12 cellular contexts compared by ENCODE assay signal in genomic region chr17:74785096-74785980, GRCh38. TPM values are rescaled to one million over a fixed set of nuclear protein-coding genes. Genes with fewer than 3 reads are reported as not detected.
DNase-seq lines count a peak whose midpoint lies in the region; ATAC-seq and TF ChIP-seq lines count a peak whose summit lies in the region.
"Had no signal": no experiment of that assay in that cellular context is flagged by ENCODE, and none has a peak within 500 bp of the region (broad histone marks: within the 10 kb centered on the region; RNA-seq: fewer than 3 reads in every experiment).

No MANE protein-coding gene starts in this region.

- peak; percentile 27 for DNase-seq in T-helper 2 cell treated with Interferon-gamma antibody and Interleukin-4, amounts not matched to agents 5 μg/mL and 100 μg/mL, for 36 hours (ENCODE audit: low spot score)
- DNase-seq in T-helper 2 cell: no peak
- DNase-seq in OCI-LY7 (ENCODE audit: low spot score): no peak
- DNase-seq in astrocyte of the cerebellum (ENCODE audit: low read depth): no peak
- DNase-seq in retinal pigment epithelial cell (ENCODE audit: low read depth): no peak
- DNase-seq in ureter (ENCODE audit: low spot score): no peak
- no peak for DNase-seq in GOT3 (lab: John Stamatoyannopoulos, UW)
- DNase-seq: cortex of kidney, foreskin melanocyte, NCI-H526 treated with DMSO at 0.1 percent for 48 hours had no signal

- intact Hi-C loops in OCI-LY7 (cut with micrococcal nuclease; ENCODE audit: unreplicated experiment): no loop called here

- peak overlapping the region; percentile 32 for H3K4me3 Mint-ChIP-seq in T-helper 2 cell treated with Interferon-gamma antibody and Interleukin-4, amounts not matched to agents 5 μg/mL and 100 μg/mL, for 36 hours
- H3K4me3 Mint-ChIP-seq: nephron had no signal

- peaks cover 8% of the 10 kb centered on the region; the same call in 1 of the 2 replicates for H4K20me1 ChIP-seq in OCI-LY7 (ENCODE audit: insufficient read depth, low read length)

- TF ChIP-seq CTCF in OCI-LY7 (conservative IDR thresholded peaks at IDR 0.05; ENCODE audit: low read length) (0 out of 2 replicates have a peak, but pooled peaks have one; percentile 29), astrocyte of the cerebellum (IDR thresholded peaks at IDR 0.05; ENCODE audit: low read depth, low read length, missing control alignments) (peak; percentile 21), retinal pigment epithelial cell (conservative IDR thresholded peaks at IDR 0.05; ENCODE audit: low read depth, low read length) (peak; percentile 44)

- POLR2A ChIA-PET in OCI-LY7 (lab: Charles Lee): no interaction called here

- no peak for ATAC-seq in GM21515 (IDR thresholded peaks at IDR 0.05; ENCODE audit: unreplicated experiment)

- no peaks in the 10 kb centered on the region for H3K9me3 ChIP-seq in OCI-LY7 (ENCODE audit: low read length)

- CTCF ChIA-PET in OCI-LY7 (lab: Charles Lee; ENCODE audit: unreplicated experiment): interaction anchor here (1.0 kb wide), 1 partner anchor 74 kb away, joined by 4 read pairs; the partner anchor contains the start of gene GRIN2C

- no peaks in the 10 kb centered on the region for H3K9me2 ChIP-seq in OCI-LY7 (ENCODE audit: insufficient read depth, low read length)

- 0 out of 2 replicates have a peak, but pooled peaks cover 4% of the 10 kb centered on the region for H3K36me3 ChIP-seq in OCI-LY7 (ENCODE audit: insufficient read depth, low read length)

- in situ Hi-C loops in astrocyte of the cerebellum (cut with HindIII; ENCODE audit: low sequenced_read_pairs): no loop called here

- no peaks in the 10 kb centered on the region for H3K9me3 Mint-ChIP-seq in T-helper 2 cell treated with Interferon-gamma antibody and Interleukin-4, amounts not matched to agents 5 μg/mL and 100 μg/mL, for 36 hours
- H3K9me3 Mint-ChIP-seq: nephron had no signal

- no peak overlapping the region for H3K27ac ChIP-seq in OCI-LY7 (ENCODE audit: low read depth, low read length, poor library complexity, severe bottlenecking)

- no peaks in the 10 kb centered on the region for H3K27me3 Mint-ChIP-seq in T-helper 2 cell treated with Interferon-gamma antibody and Interleukin-4, amounts not matched to agents 5 μg/mL and 100 μg/mL, for 36 hours (ENCODE audit: low read depth)

- no peaks in the 10 kb centered on the region for H3K79me2 ChIP-seq in OCI-LY7 (ENCODE audit: insufficient read depth, low read depth, low read length)

- H3K4me3 ChIP-seq in OCI-LY7 (ENCODE audit: low read depth, low read length, poor library complexity, severe bottlenecking): no peak overlapping the region
- H3K4me3 ChIP-seq in astrocyte of the cerebellum (ENCODE audit: low read depth, low read length): no peak overlapping the region
- H3K4me3 ChIP-seq in retinal pigment epithelial cell (ENCODE audit: low read length): no peak overlapping the region

- H3K4me1 Mint-ChIP-seq in T-helper 2 cell treated with Interferon-gamma antibody and Interleukin-4, amounts not matched to agents 5 μg/mL and 100 μg/mL, for 36 hours (ENCODE audit: low read depth): peaks cover 44% of the 10 kb centered on the region
- H3K4me1 Mint-ChIP-seq: nephron had no signal

- peak overlapping the region; percentile 72 for H3K4me2 ChIP-seq in OCI-LY7 (ENCODE audit: low read length)

- H3K36me3 Mint-ChIP-seq in T-helper 2 cell treated with Interferon-gamma antibody and Interleukin-4, amounts not matched to agents 5 μg/mL and 100 μg/mL, for 36 hours (ENCODE audit: low read depth): peaks cover 37% of the 10 kb centered on the region

- peak overlapping the region; percentile 68 for H3K27ac Mint-ChIP-seq in T-helper 2 cell treated with Interferon-gamma antibody and Interleukin-4, amounts not matched to agents 5 μg/mL and 100 μg/mL, for 36 hours

- BruUV-seq in OCI-LY7 (replicated peaks; lab: Mats Ljungman, UMichigan): no TSS peak

- no peak overlapping the region for H2AFZ ChIP-seq in OCI-LY7 (ENCODE audit: low read length)

- peaks cover 35% of the 10 kb centered on the region for H3K4me1 ChIP-seq in OCI-LY7 (ENCODE audit: insufficient read depth, low read length, poor library complexity, severe bottlenecking)

RNA-seq across cellular contexts. Expression of gene NAT9, which starts 9.2 kb away (rescaled TPM):
- 77.2 and 99.3 TPM in 2 replicates for total RNA-seq in OCI-LY7 (2014; rRNA removed; shearing (Covaris generic))
- total RNA-seq in OCI-LY7 (2022) (87.9 and 89.0 TPM in 2 replicates), ureter (65.1 TPM)

RNA-seq across cellular contexts. Expression of gene NHERF1, which starts 36.9 kb away (rescaled TPM):
- total RNA-seq in OCI-LY7 (2014; rRNA removed; shearing (Covaris generic)): 73.2 and 86.1 TPM in 2 replicates
- total RNA-seq in OCI-LY7 (2022) (116 and 122 TPM in 2 replicates), ureter (20.6 TPM)

RNA-seq across cellular contexts. Expression of gene RAB37, which starts 48.3 kb away (rescaled TPM):
- total RNA-seq in OCI-LY7 (2014; rRNA removed; shearing (Covaris generic)): 2.8 and 6.3 TPM in 2 replicates
- total RNA-seq in OCI-LY7 (2022): 12.7 and 18.9 TPM in 2 replicates
- 2.3 TPM for total RNA-seq in ureter
